ENCODE assay signal across 8 cellular contexts in the genomic region with DNA sequence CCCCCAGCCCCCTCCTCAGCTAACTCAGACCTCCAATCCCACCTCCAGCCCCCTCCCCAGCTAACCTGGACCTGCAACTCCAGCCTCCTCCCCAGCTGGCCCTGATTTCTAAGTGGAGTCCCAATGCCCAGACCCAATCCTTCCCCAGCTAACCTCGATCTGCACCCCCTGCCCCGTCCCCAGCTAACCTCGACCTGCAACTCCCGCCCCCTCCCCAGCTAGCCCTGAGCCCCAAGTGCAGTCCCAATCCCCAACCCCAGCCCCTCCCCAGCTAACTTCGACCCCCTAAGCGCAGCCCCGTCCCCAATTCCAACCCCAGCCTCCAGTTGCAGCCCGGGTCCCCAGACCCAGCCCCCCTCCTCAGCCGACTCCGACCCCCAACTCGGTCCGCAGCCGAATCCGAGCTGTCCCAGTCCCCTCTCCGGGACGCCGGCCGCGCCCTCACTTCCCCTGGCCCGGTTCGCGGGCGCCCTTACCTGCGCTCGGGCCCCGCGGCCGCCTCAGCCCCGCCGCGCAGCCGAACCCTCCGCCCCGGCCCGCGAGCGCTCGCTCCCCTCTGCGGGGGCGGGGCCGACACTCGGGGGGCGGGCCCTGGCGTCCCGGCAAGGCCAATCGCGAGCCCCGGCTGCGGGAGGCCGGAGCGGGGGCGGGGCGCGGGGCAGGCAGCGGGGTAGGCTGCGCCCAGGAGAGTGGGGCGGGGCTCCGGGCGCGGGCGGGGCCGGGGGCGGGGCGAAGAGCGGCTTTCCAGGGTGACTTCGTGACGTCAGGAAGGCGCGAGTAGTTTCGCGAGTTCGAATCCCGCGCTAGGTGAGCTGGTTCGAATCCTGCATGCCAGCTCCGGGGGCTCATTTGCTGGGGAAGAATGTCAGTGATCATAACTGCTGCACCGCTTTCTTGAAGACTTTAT. TPM values are rescaled to one million over a fixed set of nuclear protein-coding genes. Genes with fewer than 3 reads are reported as not detected.
DNase-seq lines count a peak whose midpoint lies in the region; ATAC-seq and TF ChIP-seq lines count a peak whose summit lies in the region.

A gene (minus strand): TSS at position 525 of the 907 bp plus-strand sequence. CDS start 182,006 bp downstream, outside the sequence.

- CTCF ChIA-PET in AG04450 (lab: Charles Lee) (interaction anchor here (1.0 kb wide), 1 partner anchor 65 kb away, joined by 4 read pairs; no protein-coding TSS in a partner anchor), Panc1 (lab: Charles Lee) (interaction anchor here (1.3 kb wide), 1 partner anchor 54 kb away, joined by 6 read pairs; no protein-coding TSS in a partner anchor)
- CTCF ChIA-PET in naive thymus-derived CD4-positive, alpha-beta T cell (lab: Charles Lee): interaction anchor here (0.5 to 0.6 kb wide), 4 partner anchors 54 to 439 kb away, joined by 3 to 7 read pairs (median 4); no protein-coding TSS in a partner anchor

- ATAC-seq in HG03442 (IDR thresholded peaks at IDR 0.05; ENCODE audit: unreplicated experiment): peak; percentile 73
- ATAC-seq in Panc1: peak; percentile 99
- peak; percentile 100 for ATAC-seq in activated T-helper 17 cell treated with anti-CD3 and anti-CD28 coated beads, Interleukin-2, amount 50 U/mL, for 72 hours (replicated peaks)
- peak; percentile 100 for ATAC-seq in naive thymus-derived CD4-positive, alpha-beta T cell

- no peaks in the 10 kb centered on the region for H4K20me1 ChIP-seq in fibroblast of lung (ENCODE audit: control insufficient read depth, extremely low read depth, insufficient read depth, low read length)

- H3K27ac Mint-ChIP-seq in activated T-helper 17 cell treated with anti-CD3 and anti-CD28 coated beads, Interleukin-2, amount 50 U/mL, for 72 hours: no peak within 1 kb of the TSS
- H3K27ac Mint-ChIP-seq in naive thymus-derived CD4-positive, alpha-beta T cell: peak within 1 kb of the TSS; percentile 23 to 90 (median 72)

- no peaks in the 10 kb centered on the region for H3K79me2 ChIP-seq in fibroblast of lung (ENCODE audit: control insufficient read depth, insufficient read depth, low read length)

- peak within 1 kb of the TSS; percentile 50 for H3K4me3 Mint-ChIP-seq in activated T-helper 17 cell treated with anti-CD3 and anti-CD28 coated beads, Interleukin-2, amount 50 U/mL, for 72 hours
- H3K4me3 Mint-ChIP-seq in naive thymus-derived CD4-positive, alpha-beta T cell: peak within 1 kb of the TSS; percentile 69 to 87 (median 78)

- H3K4me1 ChIP-seq in Panc1 (ENCODE audit: control insufficient read depth, insufficient read depth, low read length) (0 out of 2 replicates have a peak, but pooled peaks cover 3% of the 10 kb centered on the region), fibroblast of lung (ENCODE audit: control insufficient read depth, extremely low read depth, insufficient read depth, low read length) (no peaks in the 10 kb centered on the region)
- H3K4me1 ChIP-seq in naive thymus-derived CD4-positive, alpha-beta T cell (ENCODE audit: control insufficient read depth in 2 of 2, insufficient read depth in 2 of 2, low read length in 2 of 2): peaks cover 0 to 16% of the 10 kb centered on the region in 2 donors

- TF ChIP-seq CTCF in AG04450 (IDR thresholded peaks at IDR 0.05; ENCODE audit: low read depth, low read length) (no peak), Panc1 (IDR thresholded peaks at IDR 0.05) (no peak), fibroblast of lung (conservative IDR thresholded peaks at IDR 0.05 in 1 of 2, IDR thresholded peaks at IDR 0.05 in 1 of 2; ENCODE audit: low read depth in 1 of 2, low read length in 2 of 2) (no peak)

- no TSS peak for BruUV-seq in Panc1 (replicated peaks; lab: Mats Ljungman, UMichigan)

- no peak within 1 kb of the TSS for H2AFZ ChIP-seq in fibroblast of lung (ENCODE audit: low read length)

- DNase-seq in AG04450 (ENCODE audit: low read depth, low spot score) (no peak), Panc1 (ENCODE audit: low read depth, low spot score) (no peak), fibroblast of lung (ENCODE audit: low read depth in 2 of 2) (peak; percentile 59 to 79)
- peak; percentile 92 to 98 (median 96) for DNase-seq in naive thymus-derived CD4-positive, alpha-beta T cell
- DNase-seq in stimulated activated CD8-positive, alpha-beta memory T cell treated with anti-CD3 and anti-CD28 coated beads, Interleukin-7, amount 100 ng/mL, for 4 hours (ENCODE audit: low read depth in 2 of 2): peak; percentile 82 to 94

- peaks cover 15% of the 10 kb centered on the region for H3K4me1 Mint-ChIP-seq in activated T-helper 17 cell treated with anti-CD3 and anti-CD28 coated beads, Interleukin-2, amount 50 U/mL, for 72 hours
- peaks cover 6 to 41% (median 39%) of the 10 kb centered on the region in 7 donors for H3K4me1 Mint-ChIP-seq in naive thymus-derived CD4-positive, alpha-beta T cell

- peak within 1 kb of the TSS; percentile 59 for H3K4me3 ChIP-seq in AG04450 (ENCODE audit: low read depth, low read length)
- peak within 1 kb of the TSS; percentile 42 to 44 for H3K4me3 ChIP-seq in Panc1 (ENCODE audit: low read depth in 2 of 2, low read length in 2 of 2)
- H3K4me3 ChIP-seq in fibroblast of lung (replicated peaks in 1 of 4; ENCODE audit: control extremely low read depth in 1 of 4, insufficient read depth in 1 of 4, low read depth in 3 of 4, low read length in 4 of 4): peak within 1 kb of the TSS in 3 of 4 experiments; percentile 16 to 43 (median 26)
- peak within 1 kb of the TSS; percentile 39 for H3K4me3 ChIP-seq in naive thymus-derived CD4-positive, alpha-beta T cell (ENCODE audit: low read length)

- no peaks in the 10 kb centered on the region for H3K36me3 Mint-ChIP-seq in activated T-helper 17 cell treated with anti-CD3 and anti-CD28 coated beads, Interleukin-2, amount 50 U/mL, for 72 hours (ENCODE audit: low read depth)
- no peaks in the 10 kb centered on the region for H3K36me3 Mint-ChIP-seq in naive thymus-derived CD4-positive, alpha-beta T cell

- TF ChIP-seq POLR2A in GM18951 (IDR thresholded peaks at IDR 0.05; ENCODE audit: extremely low read depth, insufficient read depth, insufficient read length): peak; percentile 82

- H3K27ac ChIP-seq in AG04450 (ENCODE audit: low read depth, low read length) (no peak within 1 kb of the TSS), Panc1 (ENCODE audit: low read length) (no peak within 1 kb of the TSS), fibroblast of lung (ENCODE audit: insufficient read depth, low read length) (no peak within 1 kb of the TSS)
- peak within 1 kb of the TSS; percentile 67 for H3K27ac ChIP-seq in naive thymus-derived CD4-positive, alpha-beta T cell (ENCODE audit: low read depth, low read length)

- H3K9me3 ChIP-seq in AG04450 (ENCODE audit: control insufficient read depth, insufficient read depth, low read length) (no peaks in the 10 kb centered on the region), Panc1 (ENCODE audit: control insufficient read depth, insufficient read depth, low read depth, low read length) (no peaks in the 10 kb centered on the region), fibroblast of lung (ENCODE audit: control insufficient read depth, insufficient read depth, low read depth, low read length) (no peaks in the 10 kb centered on the region)
- H3K9me3 ChIP-seq in naive thymus-derived CD4-positive, alpha-beta T cell (ENCODE audit: control insufficient read depth in 2 of 3, low read length in 3 of 3): no peaks in the 10 kb centered on the region

- H3K9ac ChIP-seq in fibroblast of lung (ENCODE audit: insufficient read depth, low read length): no peak within 1 kb of the TSS

- POLR2A ChIA-PET in AG04450 (lab: Yijun Ruan, JAX): interaction anchor here (0.6 kb wide), 1 partner anchor 302 kb away, joined by 3 read pairs; no protein-coding TSS in a partner anchor
- POLR2A ChIA-PET in Panc1 (lab: Charles Lee): no interaction called here
- POLR2A ChIA-PET in naive thymus-derived CD4-positive, alpha-beta T cell (lab: Charles Lee): interaction anchor here (0.6 to 2.1 kb wide), 6 partner anchors 9 to 250 kb away, joined by 3 to 11 read pairs (median 5); a partner anchor contains a TSS

- peak within 1 kb of the TSS; percentile 64 for H3K4me2 ChIP-seq in fibroblast of lung (ENCODE audit: extremely low read depth, insufficient read depth, low read length)

- no peaks in the 10 kb centered on the region for H3K9me3 Mint-ChIP-seq in activated T-helper 17 cell treated with anti-CD3 and anti-CD28 coated beads, Interleukin-2, amount 50 U/mL, for 72 hours
- peaks cover 0 to 4% (median 0%) of the 10 kb centered on the region in 11 donors for H3K9me3 Mint-ChIP-seq in naive thymus-derived CD4-positive, alpha-beta T cell

- H3K27me3 Mint-ChIP-seq in activated T-helper 17 cell treated with anti-CD3 and anti-CD28 coated beads, Interleukin-2, amount 50 U/mL, for 72 hours: no peaks in the 10 kb centered on the region
- H3K27me3 Mint-ChIP-seq in naive thymus-derived CD4-positive, alpha-beta T cell: peaks cover 0 to 12% (median 0%) of the 10 kb centered on the region in 5 donors

- H3K36me3 ChIP-seq in Panc1 (ENCODE audit: control insufficient read depth, insufficient read depth, low read length) (no peaks in the 10 kb centered on the region), fibroblast of lung (ENCODE audit: control insufficient read depth, insufficient read depth, low read length) (no peaks in the 10 kb centered on the region)
- H3K36me3 ChIP-seq in naive thymus-derived CD4-positive, alpha-beta T cell (ENCODE audit: control insufficient read depth in 2 of 3, insufficient read depth in 3 of 3, low read length in 3 of 3): no peaks in the 10 kb centered on the region

- H3K27me3 ChIP-seq in AG04450 (ENCODE audit: control insufficient read depth, insufficient read depth, low read length) (peaks cover 27% of the 10 kb centered on the region), Panc1 (ENCODE audit: control insufficient read depth, insufficient read depth, low read length) (no peaks in the 10 kb centered on the region), fibroblast of lung (ENCODE audit: control insufficient read depth, insufficient read depth, low read length) (peaks cover 11% of the 10 kb centered on the region)
- no peaks in the 10 kb centered on the region for H3K27me3 ChIP-seq in naive thymus-derived CD4-positive, alpha-beta T cell (ENCODE audit: control insufficient read depth in 2 of 2, insufficient read depth in 2 of 2, low read length in 2 of 2)

- intact Hi-C loops in Panc1 (cut with micrococcal nuclease; ENCODE audit: unreplicated experiment): no loop called here
- intact Hi-C loops in naive thymus-derived CD4-positive, alpha-beta T cell (cut with micrococcal nuclease): loop anchor here in 1 of 2 donors (1.0 kb wide), 3 partner anchors 38 to 275 kb away; a partner anchor contains a TSS

- in situ Hi-C loops in GM18951 (cut with MboI; ENCODE audit: low sequenced_read_pairs, unreplicated experiment) (no loop called here), Panc1 (cut with HindIII; ENCODE audit: low pct_unique_long_range_greater_than_20kb, low sequenced_read_pairs) (no loop called here)

RNA-seq across cellular contexts. Expression of the gene that starts here (rescaled TPM):
- polyA plus RNA-seq in AG04450 (2011; rRNA removed): 0.56 and 0.57 TPM in 2 replicates
- polyA minus RNA-seq in AG04450 (2011; rRNA and poly(A)+ RNA removed): 0.30 and 0.32 TPM in 2 replicates
- total RNA-seq in Panc1 (2021; ENCODE audit: unreplicated experiment): 0.74 TPM
- 2.0 TPM for polyA plus RNA-seq in Panc1 (2012; ENCODE audit: insufficient read length)
- total RNA-seq in activated T-helper 17 cell treated with anti-CD3 and anti-CD28 coated beads, Interleukin-2, amount 50 U/mL, for 72 hours: under 1 TPM in 1 of 2 donors, not detected in 1; 0.29 TPM
- 0.51 and 0.83 TPM in 2 replicates for total RNA-seq in fibroblast of lung
- 0.27 and 0.32 TPM in 2 replicates for polyA plus RNA-seq in fibroblast of lung
- polyA plus RNA-seq in fibroblast of lung (2012): 0.56 and 0.68 TPM in 2 replicates
- 0.08 and 0.22 TPM in 2 replicates for polyA minus RNA-seq in fibroblast of lung (ENCODE audit: low replicate concordance)
- total RNA-seq in naive thymus-derived CD4-positive, alpha-beta T cell: 1 to 10 TPM in 4 of 5 experiments, under 1 TPM in 1; 0.31 to 6.8 (median 6.6) TPM
- polyA plus RNA-seq in naive thymus-derived CD4-positive, alpha-beta T cell: 1 to 10 TPM; 3.2 to 4.1 TPM

Comparison
In these comparisons a context has a peak if more than half of its experiments do, and no peak if none do; other contexts are left out.
1. Peak in ATAC-seq in activated T-helper 17 cell treated with anti-CD3 and anti-CD28 coated beads, Interleukin-2, amount 50 U/mL, for 72 hours; RNA of the gene not detected or under 1 TPM.
2. Peak in DNase-seq, H3K4me3 ChIP-seq and H3K4me2 ChIP-seq in fibroblast of lung; RNA of the gene not detected or under 1 TPM.
3. DNase-seq: peak in naive thymus-derived CD4-positive, alpha-beta T cell (9 of 9) and stimulated activated CD8-positive, alpha-beta memory T cell treated with anti-CD3 and anti-CD28 coated beads, Interleukin-7, amount 100 ng/mL, for 4 hours (2 of 2); none in AG04450 (single experiment) and Panc1 (single experiment).
4. Peak in every context shown above with its lines, with median percentiles within 50 percentile points of each other: H3K4me3 ChIP-seq and ATAC-seq.